34 cellular contexts compared by ENCODE assay signal in the genomic region with DNA sequence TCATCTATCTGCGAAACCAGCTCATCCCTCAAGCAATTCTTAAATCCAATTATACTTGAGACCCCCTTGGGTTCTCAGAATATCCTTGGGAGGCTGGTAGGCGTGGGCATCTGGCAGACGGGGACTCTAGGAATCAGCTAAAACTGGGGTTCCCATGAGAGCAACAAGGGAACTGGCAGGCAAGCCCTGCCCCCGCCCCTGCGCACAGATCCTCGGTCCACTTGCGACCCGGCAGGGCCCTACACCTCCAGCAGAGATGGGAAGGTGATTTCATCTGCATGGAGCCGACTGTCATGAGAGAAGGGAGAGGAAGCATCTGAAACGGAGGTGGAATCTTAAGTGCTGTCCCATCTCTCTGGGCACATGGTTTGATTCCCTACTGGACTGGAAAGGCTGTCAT. TPM values are rescaled to one million over a fixed set of nuclear protein-coding genes. Genes with fewer than 3 reads are reported as not detected.
"Had no signal": no experiment of that assay in that cellular context is flagged by ENCODE, and none has a peak within 500 bp of the region (broad histone marks: within the 10 kb centered on the region; RNA-seq: fewer than 3 reads in every experiment).

No MANE protein-coding gene starts in this region.

- H3K36me3 Mint-ChIP-seq: activated CD4-positive, alpha-beta memory T cell treated with anti-CD3 and anti-CD28 coated beads for 36 hours; activated naive CD4-positive, alpha-beta T cell treated with anti-CD3 and anti-CD28 coated beads, Interleukin-2, amount 50 U/mL, for 72 hours; activated naive CD8-positive, alpha-beta T cell treated with anti-CD3 and anti-CD28 coated beads for 36 hours had no signal

- H3K4me3 Mint-ChIP-seq: activated B cell treated with CpG ODN at 0.5 μM for 24 hours; activated CD4-positive, alpha-beta memory T cell treated with anti-CD3 and anti-CD28 coated beads for 36 hours; activated CD4-positive, alpha-beta T cell treated with anti-CD3 and anti-CD28 coated beads, Interleukin-2, amount 10 ng/mL, durations not matched to agents 24 days and 14 days; activated CD8-positive, alpha-beta T cell treated with anti-CD3 and anti-CD28 coated beads for 36 hours; activated naive CD4-positive, alpha-beta T cell treated with anti-CD3 and anti-CD28 coated beads for 36 hours; activated naive CD8-positive, alpha-beta T cell treated with anti-CD3 and anti-CD28 coated beads for 36 hours; activated T-cell treated with anti-CD3 and anti-CD28 coated beads, Interleukin-2, amount 50 U/mL, for 4 hours; activated T-cell treated with anti-CD3 and anti-CD28 coated beads, Interleukin-2, amount 50 U/mL, for 72 hours; activated T-helper 1 cell treated with anti-CD3 and anti-CD28 coated beads, Interleukin-12 subunit alpha, Interleukin-12 subunit beta, Interleukin-2, Interleukin-4 antibody, amounts not matched to agents 30 ng/mL and 10 ng/mL and 1 ng/mL, durations not matched to agents 14 hours and 24 hours and 36 hours; activated T-helper 17 cell treated with anti-CD3 and anti-CD28 coated beads, Interleukin-2, amount 50 U/mL, for 72 hours; T-helper 1 cell treated with Interleukin-12 subunit alpha and Interleukin-12 subunit beta and Interleukin-4 antibody, amounts not matched to agents 30 μg/mL and 1 μg/mL, for 36 hours; T-helper 2 cell treated with Interferon-gamma antibody and Interleukin-4, amounts not matched to agents 5 μg/mL and 100 μg/mL, for 36 hours had no signal

- H3K4me3 ChIP-seq: adrenal gland, body of pancreas, breast epithelium had no signal

- DNase-seq: activated B cell treated with CpG ODN at 0.5 μM for 24 hours; activated CD4-positive, alpha-beta memory T cell treated with anti-CD3 and anti-CD28 coated beads for 36 hours; activated CD4-positive, alpha-beta T cell treated with anti-CD3 and anti-CD28 coated beads for 4 hours; activated CD4-positive, alpha-beta T cell treated with anti-CD3 and anti-CD28 coated beads, Interleukin-2, amount 10 ng/mL, durations not matched to agents 24 days and 14 days; activated CD4-positive, alpha-beta T cell treated with anti-CD3 and anti-CD28 coated beads, Interleukin-2, amount 50 U/mL, for 1 hour; activated CD4-positive, alpha-beta T cell treated with anti-CD3 and anti-CD28 coated beads, Interleukin-2, amount 50 U/mL, for 4 hours; activated CD4-positive, CD25-positive, alpha-beta regulatory T cell treated with anti-CD3 and anti-CD28 coated beads, Interleukin-2, amount 50 U/mL, for 72 hours; activated CD8-positive, alpha-beta memory T cell treated with anti-CD3 and anti-CD28 coated beads, Interleukin-2, amount 50 U/mL, for 4 hours; activated CD8-positive, alpha-beta T cell treated with anti-CD3 and anti-CD28 coated beads for 36 hours; activated effector memory CD4-positive, alpha-beta T cell treated with anti-CD3 and anti-CD28 coated beads, Interleukin-2, amount 50 U/mL, for 16 hours; activated gamma-delta T cell treated with Interleukin-2 at 50 U/mL for 16 hours; activated naive CD4-positive, alpha-beta T cell; activated naive CD4-positive, alpha-beta T cell treated with anti-CD3 and anti-CD28 coated beads for 36 hours; activated naive CD4-positive, alpha-beta T cell treated with anti-CD3 and anti-CD28 coated beads, Interleukin-2, amount 50 U/mL, for 16 hours; activated naive CD8-positive, alpha-beta T cell treated with anti-CD3 and anti-CD28 coated beads for 36 hours; activated T-cell treated with anti-CD3 and anti-CD28 coated beads for 4 hours; activated T-cell treated with anti-CD3 and anti-CD28 coated beads, Interleukin-2, amount 50 U/mL, for 1 hour; activated T-cell treated with anti-CD3 and anti-CD28 coated beads, Interleukin-2, amount 50 U/mL, for 4 hours; activated T-cell treated with anti-CD3 and anti-CD28 coated beads, Interleukin-2, amount 50 U/mL, for 72 hours; adrenal gland; amniotic stem cell; body of pancreas; brain microvascular endothelial cell; central memory CD4-positive, alpha-beta T cell; T-helper 1 cell; T-helper 2 cell; T-helper 9 cell had no signal

- ATAC-seq: activated CD8-positive, alpha-beta T cell treated with anti-CD3 and anti-CD28 coated beads for 36 hours; activated naive CD4-positive, alpha-beta T cell treated with anti-CD3 and anti-CD28 coated beads, Interleukin-2, amount 50 U/mL, for 72 hours; activated T-cell treated with anti-CD3 and anti-CD28 coated beads, Interleukin-2, amount 50 U/mL, for 4 hours; activated T-cell treated with anti-CD3 and anti-CD28 coated beads, Interleukin-2, amount 50 U/mL, for 72 hours; activated T-helper 17 cell treated with anti-CD3 and anti-CD28 coated beads, Interleukin-2, amount 50 U/mL, for 72 hours; body of pancreas had no signal

- H3K4me1 ChIP-seq: adrenal gland, body of pancreas, breast epithelium had no signal

- H3K9me3 ChIP-seq: adrenal gland, body of pancreas, breast epithelium had no signal

- H3K27me3 Mint-ChIP-seq: activated CD4-positive, alpha-beta memory T cell treated with anti-CD3 and anti-CD28 coated beads for 36 hours; activated CD4-positive, alpha-beta T cell treated with anti-CD3 and anti-CD28 coated beads, Interleukin-2, amount 10 ng/mL, durations not matched to agents 24 days and 14 days; activated CD8-positive, alpha-beta T cell treated with anti-CD3 and anti-CD28 coated beads for 36 hours; activated naive CD8-positive, alpha-beta T cell treated with anti-CD3 and anti-CD28 coated beads for 36 hours; activated T-helper 17 cell treated with anti-CD3 and anti-CD28 coated beads, Interleukin-2, amount 50 U/mL, for 72 hours had no signal

- H3K36me3 ChIP-seq: adrenal gland, brain microvascular endothelial cell, breast epithelium had no signal

- H3K27me3 ChIP-seq: adrenal gland, body of pancreas, brain microvascular endothelial cell, breast epithelium had no signal

- H3K27ac ChIP-seq: adrenal gland, body of pancreas, brain microvascular endothelial cell, breast epithelium, VCaP had no signal

- H3K9me3 Mint-ChIP-seq: activated B cell treated with CpG ODN at 0.5 μM for 24 hours; activated CD4-positive, alpha-beta memory T cell treated with anti-CD3 and anti-CD28 coated beads for 36 hours; activated CD4-positive, alpha-beta T cell treated with anti-CD3 and anti-CD28 coated beads, Interleukin-2, amount 10 ng/mL, durations not matched to agents 24 days and 14 days; activated CD8-positive, alpha-beta T cell treated with anti-CD3 and anti-CD28 coated beads for 36 hours; activated naive CD4-positive, alpha-beta T cell treated with anti-CD3 and anti-CD28 coated beads for 36 hours; activated naive CD4-positive, alpha-beta T cell treated with anti-CD3 and anti-CD28 coated beads, Interleukin-2, amount 50 U/mL, for 72 hours; activated naive CD8-positive, alpha-beta T cell treated with anti-CD3 and anti-CD28 coated beads for 36 hours; activated T-cell treated with anti-CD3 and anti-CD28 coated beads, Interleukin-2, amount 50 U/mL, for 4 hours; activated T-cell treated with anti-CD3 and anti-CD28 coated beads, Interleukin-2, amount 50 U/mL, for 72 hours; activated T-helper 1 cell treated with anti-CD3 and anti-CD28 coated beads, Interleukin-12 subunit alpha, Interleukin-12 subunit beta, Interleukin-2, Interleukin-4 antibody, amounts not matched to agents 30 ng/mL and 10 ng/mL and 1 ng/mL, durations not matched to agents 14 hours and 24 hours and 36 hours; activated T-helper 17 cell treated with anti-CD3 and anti-CD28 coated beads, Interleukin-2, amount 50 U/mL, for 72 hours; T-helper 1 cell treated with Interleukin-12 subunit alpha and Interleukin-12 subunit beta and Interleukin-4 antibody, amounts not matched to agents 30 μg/mL and 1 μg/mL, for 36 hours; T-helper 2 cell treated with Interferon-gamma antibody and Interleukin-4, amounts not matched to agents 5 μg/mL and 100 μg/mL, for 36 hours had no signal

- H3K4me1 Mint-ChIP-seq: activated B cell treated with CpG ODN at 0.5 μM for 24 hours; activated naive CD8-positive, alpha-beta T cell treated with anti-CD3 and anti-CD28 coated beads for 36 hours; activated T-helper 17 cell treated with anti-CD3 and anti-CD28 coated beads, Interleukin-2, amount 50 U/mL, for 72 hours had no signal

- H3K27ac Mint-ChIP-seq: activated B cell treated with CpG ODN at 0.5 μM for 24 hours; activated CD4-positive, alpha-beta memory T cell treated with anti-CD3 and anti-CD28 coated beads for 36 hours; activated CD4-positive, alpha-beta T cell treated with anti-CD3 and anti-CD28 coated beads, Interleukin-2, amount 10 ng/mL, durations not matched to agents 24 days and 14 days; activated CD8-positive, alpha-beta T cell treated with anti-CD3 and anti-CD28 coated beads for 36 hours; activated naive CD4-positive, alpha-beta T cell treated with anti-CD3 and anti-CD28 coated beads for 36 hours; activated naive CD4-positive, alpha-beta T cell treated with anti-CD3 and anti-CD28 coated beads, Interleukin-2, amount 50 U/mL, for 72 hours; activated naive CD8-positive, alpha-beta T cell treated with anti-CD3 and anti-CD28 coated beads for 36 hours; activated T-cell treated with anti-CD3 and anti-CD28 coated beads, Interleukin-2, amount 50 U/mL, for 72 hours; activated T-helper 1 cell treated with anti-CD3 and anti-CD28 coated beads, Interleukin-12 subunit alpha, Interleukin-12 subunit beta, Interleukin-2, Interleukin-4 antibody, amounts not matched to agents 30 ng/mL and 10 ng/mL and 1 ng/mL, durations not matched to agents 14 hours and 24 hours and 36 hours; activated T-helper 17 cell treated with anti-CD3 and anti-CD28 coated beads, Interleukin-2, amount 50 U/mL, for 72 hours; T-helper 1 cell treated with Interleukin-12 subunit alpha and Interleukin-12 subunit beta and Interleukin-4 antibody, amounts not matched to agents 30 μg/mL and 1 μg/mL, for 36 hours; T-helper 2 cell treated with Interferon-gamma antibody and Interleukin-4, amounts not matched to agents 5 μg/mL and 100 μg/mL, for 36 hours had no signal

RNA-seq across cellular contexts. Expression of gene C4orf50, which starts 9.9 kb away (rescaled TPM):
- total RNA-seq: activated B cell treated with CpG ODN at 0.5 μM for 24 hours; activated naive CD4-positive, alpha-beta T cell treated with anti-CD3 and anti-CD28 coated beads for 36 hours; activated naive CD8-positive, alpha-beta T cell treated with anti-CD3 and anti-CD28 coated beads for 36 hours had no signal
